ENCODE assay signal across 1 cellular context in genomic region chr2:15435474-15435873, GRCh38.
TF ChIP-seq lines count a peak whose summit lies in the region.

No MANE protein-coding gene starts in this region.

TF ChIP-seq in HepG2, 621 proteins besides CTCF, POLR2A, EP300 and RAD21 (continued from another document):
- TF ChIP-seq HMGXB3 (CRISPR knock-in tag; IDR thresholded peaks at IDR 0.05; ENCODE audit: borderline replicate concordance) (no peak), KAT7 (CRISPR knock-in tag; IDR thresholded peaks at IDR 0.05; ENCODE audit: borderline replicate concordance) (0 out of 2 replicates have a peak, but pooled peaks have one; percentile 32), HOXA3 (CRISPR knock-in tag; IDR thresholded peaks at IDR 0.05) (peak; percentile 56; the same call in 1 of the 2 replicates), ZNF644 (CRISPR knock-in tag; IDR thresholded peaks at IDR 0.05; ENCODE audit: low read depth) (peak; percentile 63; the same call in 1 of the 2 replicates), ZBTB42 (CRISPR knock-in tag; IDR thresholded peaks at IDR 0.05) (no peak), ZNF792 (CRISPR knock-in tag; IDR thresholded peaks at IDR 0.05) (peak; percentile 65), FOXA3 (CRISPR knock-in tag; IDR thresholded peaks at IDR 0.05) (0 out of 2 replicates have a peak, but pooled peaks have one; percentile 23), CREB1 (IDR thresholded peaks at IDR 0.05) (no peak), CREB1 (CRISPR knock-in tag; IDR thresholded peaks at IDR 0.05) (peak; percentile 49; the same call in 1 of the 2 replicates), ZNF331 (CRISPR knock-in tag; IDR thresholded peaks at IDR 0.05) (peak; percentile 70; the same call in 1 of the 2 replicates)
TF ChIP-seq in HepG2: peak in this region for 77.
